Comparison of ENCODE assay signal across 1 cellular context in genomic region chr15:40952901-40953712, GRCh38.
TF ChIP-seq lines count a peak whose summit lies in the region.

Gene CHAC1 (plus strand): TSS chr15:40953471. CDS start chr15:40953584, 113 bp downstream.

TF ChIP-seq in Ishikawa, 13 proteins besides CTCF, POLR2A, EP300 and RAD21 (continued from another document):
- no peak for TF ChIP-seq REST (IDR thresholded peaks at IDR 0.05; ENCODE audit: low read depth)
- TF ChIP-seq NFIC (IDR thresholded peaks at IDR 0.05), result peak; percentile 69; the same call in 1 of the 2 replicates
- TF ChIP-seq TEAD4 (IDR thresholded peaks at IDR 0.05), result 0 out of 2 replicates have a peak, but pooled peaks have one; percentile 51
- peak; percentile 98 for TF ChIP-seq CEBPB (IDR thresholded peaks at IDR 0.05)
- no peak for TF ChIP-seq FOXM1 (IDR thresholded peaks at IDR 0.05; ENCODE audit: borderline replicate concordance, low read depth)
- TF ChIP-seq YY1 (IDR thresholded peaks at IDR 0.05; ENCODE audit: low read depth), result peak; percentile 47; the same call in 1 of the 2 replicates
- peak; percentile 62; the same call in 1 of the 2 replicates for TF ChIP-seq CREB1 (IDR thresholded peaks at IDR 0.05; ENCODE audit: low read depth)
